4 cellular contexts compared by ENCODE assay signal in the genomic region with DNA sequence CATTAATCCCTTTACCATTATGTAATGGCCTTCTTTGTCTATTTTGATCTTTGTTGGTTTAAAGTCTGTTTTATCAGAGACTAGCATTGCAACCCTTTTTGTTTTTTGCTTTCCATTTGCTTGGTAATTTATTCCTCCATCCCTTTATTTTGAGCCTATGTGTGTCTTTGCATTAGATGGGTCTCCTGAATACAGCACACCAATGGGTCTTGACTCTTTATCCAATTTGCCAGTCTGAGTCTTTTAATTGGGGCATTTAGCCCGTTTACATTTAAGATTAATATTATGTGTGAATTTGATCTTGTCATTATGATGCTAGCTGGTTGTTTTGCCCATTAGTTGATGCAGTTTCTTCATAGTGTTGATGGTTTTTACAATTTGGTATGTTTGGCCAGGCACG. TPM values are rescaled to one million over a fixed set of nuclear protein-coding genes. Genes with fewer than 3 reads are reported as not detected.
DNase-seq lines count a peak whose midpoint lies in the region; ATAC-seq, FAIRE-seq and TF ChIP-seq lines count a peak whose summit lies in the region.
"Not testable (repeated sequence)": the region's sequence is repeated elsewhere in the genome, so short reads cannot be mapped to it uniquely, and the experiment has no call there.

No MANE protein-coding gene starts in this region.

- not testable (repeated sequence) for H3K4me1 Mint-ChIP-seq in glutamatergic neuron (ENCODE audit: low read depth, unreplicated experiment)

- ATAC-seq in K562, right lobe of liver: not testable (repeated sequence)

- H3K27me3 Mint-ChIP-seq in glutamatergic neuron (ENCODE audit: unreplicated experiment) = not testable (repeated sequence)

- TF ChIP-seq POLR2A in K562 (conservative IDR thresholded peaks at IDR 0.05); right lobe of liver (IDR thresholded peaks at IDR 0.05): not testable (repeated sequence)

- in situ Hi-C loops in K562 (cut with MboI) = not testable (repeated sequence)

- not testable (repeated sequence) for H3K9ac ChIP-seq in K562 (ENCODE audit: insufficient read depth in 1 of 2, low read depth in 2 of 2, low read length in 2 of 2)

- not testable (repeated sequence) for H3K9me3 Mint-ChIP-seq in glutamatergic neuron (ENCODE audit: unreplicated experiment)

- TF ChIP-seq CTCF in HEK293 (tag by site-specific recombination; IDR thresholded peaks at IDR 0.05); K562 (IDR thresholded peaks at IDR 0.05 in 2 of 3, conservative IDR thresholded peaks at IDR 0.05 in 1 of 3; ENCODE audit: insufficient read depth in 2 of 3, low read depth in 1 of 3, low read length in 3 of 3); glutamatergic neuron (IDR thresholded peaks at IDR 0.05; ENCODE audit: partially characterized antibody, unreplicated experiment); right lobe of liver (IDR thresholded peaks at IDR 0.05): not testable (repeated sequence)

- intact Hi-C loops in K562 (cut with micrococcal nuclease); right lobe of liver (cut with DNase I): not testable (repeated sequence)

- not testable (repeated sequence) for H3K4me3 Mint-ChIP-seq in glutamatergic neuron (ENCODE audit: unreplicated experiment)

- not testable (repeated sequence) for H3K4me3 ChIP-seq in HEK293 (ENCODE audit: low read depth, low read length); K562; right lobe of liver

- TF ChIP-seq RAD21 in K562 (CRISPR knock-in tag; conservative IDR thresholded peaks at IDR 0.05 in 1 of 2, IDR thresholded peaks at IDR 0.05 in 1 of 2) = not testable (repeated sequence)

- H3K36me3 ChIP-seq in HEK293 (ENCODE audit: control insufficient read depth in 2 of 2, insufficient read depth in 1 of 2, low read length in 2 of 2); K562 (ENCODE audit: control insufficient read depth, insufficient read depth, low read length); right lobe of liver: not testable (repeated sequence)

- not testable (repeated sequence) for H3K4me2 ChIP-seq in K562 (ENCODE audit: insufficient read depth, low read length)

- H3K36me3 Mint-ChIP-seq in glutamatergic neuron (ENCODE audit: unreplicated experiment) = not testable (repeated sequence)

- peak overlapping the region; percentile 59 for H3K27ac Mint-ChIP-seq in glutamatergic neuron (ENCODE audit: unreplicated experiment)

- H3K79me2 ChIP-seq in K562 (ENCODE audit: control insufficient read depth, insufficient read depth, low read length) = not testable (repeated sequence)

- not testable (repeated sequence) for H2AFZ ChIP-seq in K562 (ENCODE audit: low read depth, low read length)

- not testable (repeated sequence) for H3K9me3 ChIP-seq in HEK293 (ENCODE audit: control insufficient read depth, insufficient read depth, low read depth, low read length); K562 (replicated peaks; ENCODE audit: control insufficient read depth, insufficient read depth, low read depth, low read length); right lobe of liver

- BruUV-seq in K562 (replicated peaks; lab: Mats Ljungman, UMichigan) = not testable (repeated sequence)

- POLR2A ChIA-PET in HEK293 (lab: Yijun Ruan, JAX); K562 (lab: Yijun Ruan, JAX): not testable (repeated sequence)

- H3K27ac ChIP-seq in HEK293 (ENCODE audit: extremely low read depth, low read depth, low read length); K562 (ENCODE audit: extremely low read depth, low read depth, low read length): not testable (repeated sequence)
- peak overlapping the region in 2 of 3 donors; percentile 53 to 58 for H3K27ac ChIP-seq in right lobe of liver

- H3K4me1 ChIP-seq in HEK293 (ENCODE audit: control insufficient read depth, insufficient read depth, low read length); K562 (replicated peaks in 1 of 2; ENCODE audit: control insufficient read depth in 2 of 2, insufficient read depth in 2 of 2, low read length in 2 of 2): not testable (repeated sequence)
- H3K4me1 ChIP-seq in right lobe of liver = peaks cover 0 to 13% (median 4%) of the 10 kb centered on the region in 4 donors

- H4K20me1 ChIP-seq in K562 (replicated peaks; ENCODE audit: control insufficient read depth, insufficient read depth, low read length) = not testable (repeated sequence)

- CTCF ChIA-PET in HEK293 (lab: Yijun Ruan, JAX); K562 (lab: Yijun Ruan, JAX; ENCODE audit: low intra/inter-chr PET ratio): not testable (repeated sequence)

- DNase-seq in K562 (ENCODE audit: extremely low read depth in 1 of 4, low spot score in 3 of 4); glutamatergic neuron; right lobe of liver: not testable (repeated sequence)

- 75% methylated on average over 2 of the region's 2 CpGs for WGBS in K562 (ENCODE audit: insufficient coverage, low coverage, missing lambda C conversion rate)
- 100% methylated on average over 1 of the region's 2 CpGs for WGBS in right lobe of liver (ENCODE audit: insufficient coverage, low coverage, low lambda C conversion rate, missing lambda C conversion rate)

- not testable (repeated sequence) for H3K9me1 ChIP-seq in K562 (ENCODE audit: control insufficient read depth, insufficient read depth, low read length)

- H3K27me3 ChIP-seq in K562 (ENCODE audit: control insufficient read depth in 2 of 2, insufficient read depth in 2 of 2, low read length in 2 of 2); right lobe of liver: not testable (repeated sequence)

- TF ChIP-seq EP300 in K562 (IDR thresholded peaks at IDR 0.05; ENCODE audit: low read length) = not testable (repeated sequence)

- FAIRE-seq in K562 (lab: Jason Lieb, UNC) = not testable (repeated sequence)

TF ChIP-seq in HEK293, 187 proteins besides CTCF, POLR2A, EP300 and RAD21:
- peak; percentile 71 for TF ChIP-seq ZNF529 (tag by site-specific recombination; IDR thresholded peaks at IDR 0.05; ENCODE audit: insufficient replicate concordance)

TF ChIP-seq in K562, 482 proteins besides CTCF, POLR2A, EP300 and RAD21:
- TF ChIP-seq ZNF507 (tag; conservative IDR thresholded peaks at IDR 0.05) = peak; percentile 65

RNA-seq across cellular contexts. Expression of gene SIMC1, which starts 12.5 kb away (rescaled TPM):
- 45.4 and 75.5 TPM in 2 replicates for total RNA-seq in K562 (2011; cell fraction: chromatin; rRNA removed; ENCODE audit: low replicate concordance)
- 20.5 and 28.2 TPM in 2 replicates for total RNA-seq in K562 (2011; cell fraction: nucleolus; rRNA removed)
- total RNA-seq in K562 (2011; cell fraction: nucleoplasm; rRNA removed) = 29.3 and 39.0 TPM in 2 replicates
- 13.9 and 18.6 TPM in 2 replicates for total RNA-seq in K562 (2014; rRNA removed)
- total RNA-seq in K562 (2014; rRNA removed; fragmentation: Illumina TruSeq; extraction: Trizol) = 19.7 and 20.2 TPM in 2 replicates
- 22.1 and 23.4 TPM in 2 replicates for total RNA-seq in K562 (2015; rRNA removed; fragmentation: Illumina TruSeq; extraction: Trizol)
- 25.4 and 29.8 TPM in 2 replicates for total RNA-seq in K562 (2021)
- 10.8 and 17.6 TPM in 2 replicates for polyA plus RNA-seq in K562 (2011; rRNA removed)
- 14.2 and 16.1 TPM in 2 replicates for polyA plus RNA-seq in K562 (2011; cell fraction: cytosol; rRNA removed)
- polyA plus RNA-seq in K562 (2011; cell fraction: nucleus; rRNA removed) = 23.9 and 25.8 TPM in 2 replicates
- 20.9 and 21.0 TPM in 2 replicates for polyA plus RNA-seq in K562 (2012)
- 28.7 and 36.3 TPM in 2 replicates for polyA plus RNA-seq in K562 (2014; fragmentation: Illumina TruSeq; extraction: Trizol)
- polyA plus RNA-seq in K562 (2014; fragmentation: Nextera tagmentation; extraction: Ambion mirVana) = 1 to 10 TPM; 7.2 to 8.1 TPM
- polyA plus RNA-seq in K562 (2014; rRNA removed) = 12.2 and 14.7 TPM in 2 replicates
- polyA minus RNA-seq in K562 (2011; rRNA and poly(A)+ RNA removed) = 28.0 and 41.4 TPM in 2 replicates
- 17.2 and 20.8 TPM in 2 replicates for polyA minus RNA-seq in K562 (2011; cell fraction: cytosol; rRNA and poly(A)+ RNA removed)
- 16.8 and 32.4 TPM in 2 replicates for polyA minus RNA-seq in K562 (2011; cell fraction: nucleus; rRNA and poly(A)+ RNA removed)
- total RNA-seq in glutamatergic neuron (ENCODE audit: unreplicated experiment) = 35.2 TPM
- 10 to 100 TPM in 4 of 6 experiments, 1 to 10 TPM in 2; 7.0 to 21.7 (median 11.2) TPM for total RNA-seq in right lobe of liver
